In genomic region chr1:88855986-88856385, GRCh38 we compare ENCODE assay signal across 20 cellular contexts. TPM values are rescaled to one million over a fixed set of nuclear protein-coding genes. Genes with fewer than 3 reads are reported as not detected.
DNase-seq lines count a peak whose midpoint lies in the region; ATAC-seq and TF ChIP-seq lines count a peak whose summit lies in the region.
"Had no signal": no experiment of that assay in that cellular context is flagged by ENCODE, and none has a peak within 500 bp of the region (broad histone marks: within the 10 kb centered on the region; RNA-seq: fewer than 3 reads in every experiment).

No MANE protein-coding gene starts in this region.

- ATAC-seq in central memory CD8-positive, alpha-beta T cell (replicated peaks; ENCODE audit: extremely low read depth, poor library complexity, severe bottlenecking) = no peak
- ATAC-seq: CD8-positive, alpha-beta T cell had no signal

- H3K4me3 ChIP-seq in breast epithelium (no peak overlapping the region), fibroblast of the aortic adventitia (ENCODE audit: low read depth, low read length) (no peak overlapping the region), left ventricle myocardium inferior (no peak overlapping the region), endodermal cell (ENCODE audit: low read length) (no peak overlapping the region)

- CTCF ChIA-PET in MCF 10A (lab: Yijun Ruan, JAX) = interaction anchor here (1.5 to 1.6 kb wide), 2 partner anchors 21 to 23 kb away, joined by 5 to 8 read pairs; no protein-coding TSS in a partner anchor

- BruUV-seq in MCF 10A (replicated peaks; lab: Mats Ljungman, UMichigan) = no TSS peak

- DNase-seq in MCF 10A (ENCODE audit: unreplicated experiment) = peak; percentile 46
- no peak for DNase-seq in breast epithelium (ENCODE audit: low spot score in 2 of 2)
- DNase-seq in central memory CD8-positive, alpha-beta T cell (ENCODE audit: low spot score in 2 of 2) = no peak
- peak; percentile 10 for DNase-seq in fibroblast of the aortic adventitia (ENCODE audit: low read depth)
- no peak for DNase-seq in left ventricle myocardium inferior
- no peak for DNase-seq in NCI-H128 (lab: John Stamatoyannopoulos, UW; ENCODE audit: unreplicated experiment)
- no peak for DNase-seq in endodermal cell
- DNase-seq in GDM1 (lab: John Stamatoyannopoulos, UW) = no peak
- DNase-seq: CD8-positive, alpha-beta T cell; DMS53; EL; KG1; NCI-H1436; NCI-H1930; NCI-H226; NCI-H524; NCI-H82; OCI-M1; RPMI8226; SIG-M5 had no signal

- H3K9ac ChIP-seq in endodermal cell (ENCODE audit: extremely low read depth, low read length, poor library complexity, severe bottlenecking) = no peak overlapping the region

- H3K36me3 ChIP-seq in breast epithelium (peaks cover 11% of the 10 kb centered on the region), left ventricle myocardium inferior (peaks cover 91% of the 10 kb centered on the region), endodermal cell (ENCODE audit: control insufficient read depth, insufficient read depth, low read length) (peaks cover 49% of the 10 kb centered on the region)

- H3K4me1 ChIP-seq in breast epithelium (no peaks in the 10 kb centered on the region), left ventricle myocardium inferior (peaks cover 3% of the 10 kb centered on the region), endodermal cell (ENCODE audit: control insufficient read depth, insufficient read depth, low read length) (no peaks in the 10 kb centered on the region)

- H3K4me3 Mint-ChIP-seq in MCF 10A (ENCODE audit: unreplicated experiment) (no peak overlapping the region), endodermal cell (no peak overlapping the region)
- H3K4me3 Mint-ChIP-seq in central memory CD8-positive, alpha-beta T cell = no peak overlapping the region
- H3K4me3 Mint-ChIP-seq: CD8-positive, alpha-beta T cell had no signal

- TF ChIP-seq POLR2A in breast epithelium (IDR thresholded peaks at IDR 0.05) = no peak

- H3K4me1 Mint-ChIP-seq in MCF 10A (ENCODE audit: insufficient read depth, unreplicated experiment) (peaks cover 5% of the 10 kb centered on the region), endodermal cell (no peaks in the 10 kb centered on the region)
- H3K4me1 Mint-ChIP-seq in central memory CD8-positive, alpha-beta T cell = peaks cover 11% of the 10 kb centered on the region

- H3K36me3 Mint-ChIP-seq in MCF 10A (ENCODE audit: insufficient read depth, unreplicated experiment) (peaks cover 73% of the 10 kb centered on the region), endodermal cell (ENCODE audit: low read depth) (peaks cover 40% of the 10 kb centered on the region)
- H3K36me3 Mint-ChIP-seq in central memory CD8-positive, alpha-beta T cell (ENCODE audit: insufficient read depth) = peaks cover 72% of the 10 kb centered on the region

- H3K9me3 Mint-ChIP-seq in MCF 10A (ENCODE audit: unreplicated experiment) = no peaks in the 10 kb centered on the region
- no peaks in the 10 kb centered on the region for H3K9me3 Mint-ChIP-seq in central memory CD8-positive, alpha-beta T cell
- no peaks in the 10 kb centered on the region for H3K9me3 Mint-ChIP-seq in endodermal cell
- H3K9me3 Mint-ChIP-seq: CD8-positive, alpha-beta T cell had no signal

- POLR2A ChIA-PET in MCF 10A (lab: Yijun Ruan, JAX) = interaction anchor here (0.9 kb wide), 1 partner anchor 35 kb away, joined by 3 read pairs; the partner anchor contains the start of gene GTF2B

- intact Hi-C loops in MCF 10A (cut with micrococcal nuclease) (no loop called here), breast epithelium (cut with DNase I; ENCODE audit: low total_unique reads) (no loop called here), left ventricle myocardium inferior (cut with micrococcal nuclease) (no loop called here)

- no peaks in the 10 kb centered on the region for H3K27me3 ChIP-seq in breast epithelium
- no peaks in the 10 kb centered on the region for H3K27me3 ChIP-seq in left ventricle myocardium inferior (ENCODE audit: low read depth)
- no peaks in the 10 kb centered on the region for H3K27me3 ChIP-seq in endodermal cell (ENCODE audit: control insufficient read depth, insufficient read depth, low read length, poor library complexity, severe bottlenecking)

- no peak overlapping the region for H3K27ac ChIP-seq in breast epithelium
- H3K27ac ChIP-seq in left ventricle myocardium inferior (replicated peaks) = no peak overlapping the region
- H3K27ac ChIP-seq in endodermal cell (ENCODE audit: low read depth, low read length) = no peak overlapping the region

- no peak for TF ChIP-seq CTCF in MCF 10A (IDR thresholded peaks at IDR 0.05; ENCODE audit: unreplicated experiment)
- TF ChIP-seq CTCF in breast epithelium (IDR thresholded peaks at IDR 0.05) = no peak
- no peak for TF ChIP-seq CTCF in fibroblast of the aortic adventitia (IDR thresholded peaks at IDR 0.05; ENCODE audit: insufficient read depth, low read length)
- TF ChIP-seq CTCF in left ventricle myocardium inferior (IDR thresholded peaks at IDR 0.05; ENCODE audit: borderline replicate concordance) = no peak
- TF ChIP-seq CTCF in endodermal cell (conservative IDR thresholded peaks at IDR 0.05) = no peak

- WGBS in endodermal cell (ENCODE audit: insufficient coverage in 1 of 2, insufficient read length in 1 of 2), 2 experiments = 87 to 91% methylated on average over 4 to 6 of the region's 6 CpGs

- H3K9me3 ChIP-seq in breast epithelium (no peaks in the 10 kb centered on the region), left ventricle myocardium inferior (replicated peaks) (no peaks in the 10 kb centered on the region), endodermal cell (ENCODE audit: control insufficient read depth, low read length) (no peaks in the 10 kb centered on the region)

- peak overlapping the region; percentile 2 for H3K27ac Mint-ChIP-seq in MCF 10A (ENCODE audit: low read depth, unreplicated experiment)
- H3K27ac Mint-ChIP-seq in central memory CD8-positive, alpha-beta T cell (ENCODE audit: low read depth) = peak overlapping the region; percentile 62
- H3K27ac Mint-ChIP-seq in endodermal cell = no peak overlapping the region
- H3K27ac Mint-ChIP-seq: CD8-positive, alpha-beta T cell had no signal

- no peaks in the 10 kb centered on the region for H3K27me3 Mint-ChIP-seq in MCF 10A (ENCODE audit: insufficient read depth, unreplicated experiment)
- no peaks in the 10 kb centered on the region for H3K27me3 Mint-ChIP-seq in central memory CD8-positive, alpha-beta T cell
- no peaks in the 10 kb centered on the region for H3K27me3 Mint-ChIP-seq in endodermal cell (ENCODE audit: insufficient read depth)

RNA-seq across cellular contexts. Expression of gene GTF2B, which starts 35.4 kb away (rescaled TPM):
- total RNA-seq in MCF 10A (2022) (16.9 and 18.8 TPM in 2 replicates), breast epithelium (10 to 100 TPM; 33.9 to 53.1 (median 37.4) TPM), fibroblast of the aortic adventitia (ENCODE audit: low replicate concordance) (14.1 and 36.7 TPM in 2 replicates), left ventricle myocardium inferior (12.6 TPM), endodermal cell (10 to 100 TPM; 18.6 to 19.9 TPM)
- 31.8 TPM for polyA plus RNA-seq in endodermal cell (2013, experiment 1 of 2)
- 32.1 TPM for polyA plus RNA-seq in endodermal cell (2013, experiment 2 of 2)

Comparison
In these comparisons a context has a peak if more than half of its experiments do, and no peak if none do; other contexts are left out.
1. DNase-seq: peak in MCF 10A (single experiment) and fibroblast of the aortic adventitia (single experiment); none in breast epithelium (0 of 2), central memory CD8-positive, alpha-beta T cell (0 of 2), left ventricle myocardium inferior (single experiment), NCI-H128 (single experiment), endodermal cell (single experiment) and GDM1 (single experiment).